8 cellular contexts compared by ENCODE assay signal in genomic region chr22:20238567-20239062, GRCh38. TPM values are rescaled to one million over a fixed set of nuclear protein-coding genes. Genes with fewer than 3 reads are reported as not detected.
DNase-seq lines count a peak whose midpoint lies in the region; ATAC-seq and TF ChIP-seq lines count a peak whose summit lies in the region.

No MANE protein-coding gene starts in this region.

- H3K27ac ChIP-seq in breast epithelium (peak overlapping the region in 1 of 2 donors; percentile 71), VCaP (peak overlapping the region; percentile 8; the same call in 1 of the 2 replicates), upper lobe of left lung (peak overlapping the region; percentile 58 to 73 (median 68))

- CTCF ChIA-PET in MCF 10A (lab: Yijun Ruan, JAX), result interaction anchor here (0.5 to 1.4 kb wide), 3 partner anchors 9 to 638 kb away, joined by 3 to 5 read pairs (median 4); no protein-coding TSS in a partner anchor

- H3K4me3 Mint-ChIP-seq in MCF 10A (ENCODE audit: unreplicated experiment) (no peak overlapping the region), mesothelial cell of epicardium (no peak overlapping the region)

- H3K4me3 ChIP-seq in breast epithelium (peak overlapping the region in 1 of 3 donors; percentile 49), choroid plexus epithelial cell (ENCODE audit: low read depth, low read length) (no peak overlapping the region), upper lobe of left lung (peak overlapping the region in 2 of 4 donors; percentile 6 to 20)

- peak; percentile 39 for DNase-seq in MCF 10A (ENCODE audit: unreplicated experiment)
- no peak for DNase-seq in breast epithelium (ENCODE audit: low spot score in 2 of 2)
- peak; percentile 75 to 76 for DNase-seq in Kasumi-1 (lab: John Stamatoyannopoulos, UW)
- peak; percentile 5 for DNase-seq in choroid plexus epithelial cell (ENCODE audit: low read depth)
- DNase-seq in mesothelial cell of epicardium (ENCODE audit: low spot score in 2 of 2, unreplicated experiment in 2 of 2), result no peak
- DNase-seq in upper lobe of left lung, result peak; percentile 65 to 66
- no peak for DNase-seq in retina

- no peaks in the 10 kb centered on the region for H3K9me3 ChIP-seq in breast epithelium
- no peaks in the 10 kb centered on the region for H3K9me3 ChIP-seq in upper lobe of left lung

- no peaks in the 10 kb centered on the region for H3K4me1 Mint-ChIP-seq in MCF 10A (ENCODE audit: insufficient read depth, unreplicated experiment)
- peaks cover 45% of the 10 kb centered on the region for H3K4me1 Mint-ChIP-seq in mesothelial cell of epicardium

- no peak for TF ChIP-seq EP300 in upper lobe of left lung (IDR thresholded peaks at IDR 0.05)

- H3K36me3 ChIP-seq in breast epithelium, result no peaks in the 10 kb centered on the region
- no peaks in the 10 kb centered on the region for H3K36me3 ChIP-seq in upper lobe of left lung

- POLR2A ChIA-PET in MCF 10A (lab: Yijun Ruan, JAX), result no interaction called here

- no peak overlapping the region for H3K27ac Mint-ChIP-seq in MCF 10A (ENCODE audit: low read depth, unreplicated experiment)
- peak overlapping the region; percentile 43 for H3K27ac Mint-ChIP-seq in mesothelial cell of epicardium

- H3K9me3 Mint-ChIP-seq in MCF 10A (ENCODE audit: unreplicated experiment), result no peaks in the 10 kb centered on the region
- no peaks in the 10 kb centered on the region for H3K9me3 Mint-ChIP-seq in mesothelial cell of epicardium

- intact Hi-C loops in MCF 10A (cut with micrococcal nuclease), result loop anchor here (2.0 kb wide), 1 partner anchor 82 kb away; no protein-coding TSS in a partner anchor
- intact Hi-C loops in breast epithelium (cut with DNase I; ENCODE audit: low total_unique reads), result no loop called here

- no TSS peak for BruUV-seq in MCF 10A (replicated peaks; lab: Mats Ljungman, UMichigan)

- TF ChIP-seq CTCF in MCF 10A (IDR thresholded peaks at IDR 0.05; ENCODE audit: unreplicated experiment), result peak; percentile 44
- TF ChIP-seq CTCF in breast epithelium (IDR thresholded peaks at IDR 0.05), result no peak
- peak; percentile 88 for TF ChIP-seq CTCF in VCaP (conservative IDR thresholded peaks at IDR 0.05)
- TF ChIP-seq CTCF in choroid plexus epithelial cell (conservative IDR thresholded peaks at IDR 0.05; ENCODE audit: low read depth, low read length), result peak; percentile 46
- TF ChIP-seq CTCF in mesothelial cell of epicardium (IDR thresholded peaks at IDR 0.05; ENCODE audit: unreplicated experiment), result peak; percentile 41
- TF ChIP-seq CTCF in upper lobe of left lung (IDR thresholded peaks at IDR 0.05), result peak; percentile 35 to 74 (median 62)

- WGBS in upper lobe of left lung, 2 donors, result 45 to 54% methylated on average over 3 to 7 of the region's 8 CpGs

- TF ChIP-seq POLR2A in breast epithelium (IDR thresholded peaks at IDR 0.05), result no peak
- TF ChIP-seq POLR2A in upper lobe of left lung (IDR thresholded peaks at IDR 0.05), result no peak

- H3K27me3 Mint-ChIP-seq in MCF 10A (ENCODE audit: insufficient read depth, unreplicated experiment) (no peaks in the 10 kb centered on the region), mesothelial cell of epicardium (ENCODE audit: low read depth) (peaks cover 3% of the 10 kb centered on the region)

- ATAC-seq in upper lobe of left lung (ENCODE audit: low FRiP score in 2 of 2), result peak; percentile 20 to 55

- H3K4me1 ChIP-seq in breast epithelium, result no peaks in the 10 kb centered on the region
- peaks cover 36 to 52% (median 39%) of the 10 kb centered on the region in 4 donors for H3K4me1 ChIP-seq in upper lobe of left lung

- H3K27me3 ChIP-seq in breast epithelium (no peaks in the 10 kb centered on the region), upper lobe of left lung (no peaks in the 10 kb centered on the region)

- H3K36me3 Mint-ChIP-seq in MCF 10A (ENCODE audit: insufficient read depth, unreplicated experiment) (no peaks in the 10 kb centered on the region), mesothelial cell of epicardium (no peaks in the 10 kb centered on the region)

RNA-seq across cellular contexts. Expression of gene RTN4R, which starts 29.5 kb away (rescaled TPM):
- total RNA-seq in MCF 10A (2022) (2.7 and 3.7 TPM in 2 replicates), breast epithelium (1 to 10 TPM in 2 of 3 donors, under 1 TPM in 1; 0.48 to 2.0 (median 1.9) TPM), mesothelial cell of epicardium (8.9 to 10.0 TPM (median 9.5 TPM) in 3 replicates), upper lobe of left lung (10 to 100 TPM in 2 of 6 donors, 1 to 10 TPM in 4; 2.6 to 13.0 (median 9.0) TPM)

Comparison
In these comparisons a context has a peak if more than half of its experiments do, and no peak if none do; other contexts are left out.
1. DNase-seq: peak in MCF 10A (single experiment), Kasumi-1 (2 of 2), choroid plexus epithelial cell (single experiment) and upper lobe of left lung (2 of 2); none in breast epithelium (0 of 2), mesothelial cell of epicardium (0 of 2) and retina (single experiment).
2. CTCF ChIP-seq: peak in MCF 10A (single experiment), VCaP (single experiment), choroid plexus epithelial cell (single experiment), mesothelial cell of epicardium (single experiment) and upper lobe of left lung (6 of 6); none in breast epithelium (0 of 3).